Comparison of ENCODE assay signal across 1 cellular context in genomic region chr11:75445315-75445953, GRCh38.
TF ChIP-seq lines count a peak whose summit lies in the region.

No MANE protein-coding gene starts in this region.

TF ChIP-seq in K562, 482 proteins besides CTCF, POLR2A, EP300 and RAD21 (continued from another document and continues in another):
- no peak for TF ChIP-seq MAX (CRISPR knock-in tag; IDR thresholded peaks at IDR 0.05)
- TF ChIP-seq BACH1 (tag; IDR thresholded peaks at IDR 0.05): no peak
- TF ChIP-seq BDP1 (IDR thresholded peaks at IDR 0.05; ENCODE audit: insufficient read depth, insufficient read length): no peak
- TF ChIP-seq ZNF75A (CRISPR knock-in tag; IDR thresholded peaks at IDR 0.05): no peak
- no peak for TF ChIP-seq ZFX (CRISPR knock-in tag; IDR thresholded peaks at IDR 0.05)
- TF ChIP-seq ZNF274 (IDR thresholded peaks at IDR 0.05; ENCODE audit: borderline replicate concordance, low read depth, low read length): no peak
- TF ChIP-seq, protein P1, sequence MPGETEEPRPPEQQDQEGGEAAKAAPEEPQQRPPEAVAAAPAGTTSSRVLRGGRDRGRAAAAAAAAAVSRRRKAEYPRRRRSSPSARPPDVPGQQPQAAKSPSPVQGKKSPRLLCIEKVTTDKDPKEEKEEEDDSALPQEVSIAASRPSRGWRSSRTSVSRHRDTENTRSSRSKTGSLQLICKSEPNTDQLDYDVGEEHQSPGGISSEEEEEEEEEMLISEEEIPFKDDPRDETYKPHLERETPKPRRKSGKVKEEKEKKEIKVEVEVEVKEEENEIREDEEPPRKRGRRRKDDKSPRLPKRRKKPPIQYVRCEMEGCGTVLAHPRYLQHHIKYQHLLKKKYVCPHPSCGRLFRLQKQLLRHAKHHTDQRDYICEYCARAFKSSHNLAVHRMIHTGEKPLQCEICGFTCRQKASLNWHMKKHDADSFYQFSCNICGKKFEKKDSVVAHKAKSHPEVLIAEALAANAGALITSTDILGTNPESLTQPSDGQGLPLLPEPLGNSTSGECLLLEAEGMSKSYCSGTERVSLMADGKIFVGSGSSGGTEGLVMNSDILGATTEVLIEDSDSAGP (CRISPR knock-in tag; IDR thresholded peaks at IDR 0.05): no peak
- TF ChIP-seq HMBOX1 (IDR thresholded peaks at IDR 0.05): no peak
- TF ChIP-seq ARID2 (IDR thresholded peaks at IDR 0.05): peak; percentile 94
- TF ChIP-seq SRSF3 (IDR thresholded peaks at IDR 0.05; ENCODE audit: insufficient read depth, low read length): no peak
- TF ChIP-seq ARID1B (IDR thresholded peaks at IDR 0.05): no peak
- no peak for TF ChIP-seq DIDO1 (tag; IDR thresholded peaks at IDR 0.05; ENCODE audit: low read depth)
- TF ChIP-seq GATAD2B (IDR thresholded peaks at IDR 0.05; ENCODE audit: borderline replicate concordance): no peak
- TF ChIP-seq, protein P2, sequence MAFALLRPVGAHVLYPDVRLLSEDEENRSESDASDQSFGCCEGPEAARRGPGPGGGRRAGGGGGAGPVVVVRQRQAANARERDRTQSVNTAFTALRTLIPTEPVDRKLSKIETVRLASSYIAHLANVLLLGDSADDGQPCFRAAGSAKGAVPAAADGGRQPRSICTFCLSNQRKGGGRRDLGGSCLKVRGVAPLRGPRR (CRISPR knock-in tag; IDR thresholded peaks at IDR 0.05): no peak
- peak in 1 of 3 experiments; percentile 14 for TF ChIP-seq YY1 (IDR thresholded peaks at IDR 0.05; ENCODE audit: borderline replicate concordance in 1 of 3, control insufficient read depth in 1 of 3, extremely low read depth in 1 of 3, insufficient read depth in 3 of 3, insufficient read length in 1 of 3, insufficient replicate concordance in 2 of 3, low read depth in 1 of 3, low read length in 2 of 3)
- TF ChIP-seq MYNN (IDR thresholded peaks at IDR 0.05): no peak
- no peak for TF ChIP-seq MYNN (CRISPR knock-in tag; IDR thresholded peaks at IDR 0.05)
- TF ChIP-seq ZNF124 (CRISPR knock-in tag; IDR thresholded peaks at IDR 0.05): no peak
- TF ChIP-seq SRSF1 (IDR thresholded peaks at IDR 0.05; ENCODE audit: low read depth, low read length): no peak
- 0 out of 2 replicates have a peak, but pooled peaks have one; percentile 28 for TF ChIP-seq NBN (IDR thresholded peaks at IDR 0.05; ENCODE audit: low read depth)
- TF ChIP-seq ZNF398 (CRISPR knock-in tag; IDR thresholded peaks at IDR 0.05): no peak
- TF ChIP-seq TBP (optimal IDR thresholded peaks at IDR 0.05; ENCODE audit: low read depth, low read length): no peak
- peak; percentile 96 for TF ChIP-seq ZNF444 (CRISPR knock-in tag; IDR thresholded peaks at IDR 0.05)
- peak in 1 of 2 experiments; percentile 33; a peak in 1 of 4 replicates for TF ChIP-seq HDAC1 (IDR thresholded peaks at IDR 0.05)
- no peak for TF ChIP-seq ZNF24 (IDR thresholded peaks at IDR 0.05)
- 0 out of 2 replicates have a peak, but pooled peaks have one; percentile 21 for TF ChIP-seq KLF16 (IDR thresholded peaks at IDR 0.05)
- TF ChIP-seq MTA3 (IDR thresholded peaks at IDR 0.05; ENCODE audit: borderline replicate concordance): no peak
- TF ChIP-seq FOS (IDR thresholded peaks at IDR 0.05; ENCODE audit: extremely low read depth, insufficient read length): no peak
- no peak for TF ChIP-seq KAT8 (IDR thresholded peaks at IDR 0.05; ENCODE audit: low read depth)
- no peak for TF ChIP-seq CHCHD3 (CRISPR knock-in tag; IDR thresholded peaks at IDR 0.05)
- TF ChIP-seq NR2F6 (CRISPR knock-in tag; IDR thresholded peaks at IDR 0.05): no peak
- TF ChIP-seq, protein P3, sequence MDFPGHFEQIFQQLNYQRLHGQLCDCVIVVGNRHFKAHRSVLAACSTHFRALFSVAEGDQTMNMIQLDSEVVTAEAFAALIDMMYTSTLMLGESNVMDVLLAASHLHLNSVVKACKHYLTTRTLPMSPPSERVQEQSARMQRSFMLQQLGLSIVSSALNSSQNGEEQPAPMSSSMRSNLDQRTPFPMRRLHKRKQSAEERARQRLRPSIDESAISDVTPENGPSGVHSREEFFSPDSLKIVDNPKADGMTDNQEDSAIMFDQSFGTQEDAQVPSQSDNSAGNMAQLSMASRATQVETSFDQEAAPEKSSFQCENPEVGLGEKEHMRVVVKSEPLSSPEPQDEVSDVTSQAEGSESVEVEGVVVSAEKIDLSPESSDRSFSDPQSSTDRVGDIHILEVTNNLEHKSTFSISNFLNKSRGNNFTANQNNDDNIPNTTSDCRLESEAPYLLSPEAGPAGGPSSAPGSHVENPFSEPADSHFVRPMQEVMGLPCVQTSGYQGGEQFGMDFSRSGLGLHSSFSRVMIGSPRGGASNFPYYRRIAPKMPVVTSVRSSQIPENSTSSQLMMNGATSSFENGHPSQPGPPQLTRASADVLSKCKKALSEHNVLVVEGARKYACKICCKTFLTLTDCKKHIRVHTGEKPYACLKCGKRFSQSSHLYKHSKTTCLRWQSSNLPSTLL (IDR thresholded peaks at IDR 0.05): no peak
- TF ChIP-seq RB1 (IDR thresholded peaks at IDR 0.05; ENCODE audit: low read depth): peak; percentile 70
- no peak for TF ChIP-seq ZNF175 (CRISPR knock-in tag; IDR thresholded peaks at IDR 0.05; ENCODE audit: low read depth)
- no peak for TF ChIP-seq HNRNPK (IDR thresholded peaks at IDR 0.05; ENCODE audit: low read depth, low read length, poor library complexity, severe bottlenecking)
- no peak for TF ChIP-seq SMAD2 (IDR thresholded peaks at IDR 0.05; ENCODE audit: low read depth, low read length)
- TF ChIP-seq, protein P4, sequence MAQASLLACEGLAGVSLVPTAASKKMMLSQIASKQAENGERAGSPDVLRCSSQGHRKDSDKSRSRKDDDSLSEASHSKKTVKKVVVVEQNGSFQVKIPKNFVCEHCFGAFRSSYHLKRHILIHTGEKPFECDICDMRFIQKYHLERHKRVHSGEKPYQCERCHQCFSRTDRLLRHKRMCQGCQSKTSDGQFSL (CRISPR knock-in tag; IDR thresholded peaks at IDR 0.05): no peak
- TF ChIP-seq, protein P4 (tag; IDR thresholded peaks at IDR 0.05): no peak
- 0 out of 4 replicates have a peak, but pooled peaks of 1 of the 2 experiments have one; percentile 51 for TF ChIP-seq TEAD1 (CRISPR knock-in tag; IDR thresholded peaks at IDR 0.05)
- no peak for TF ChIP-seq TFAM (CRISPR knock-in tag; conservative IDR thresholded peaks at IDR 0.05)
- TF ChIP-seq, protein P5, sequence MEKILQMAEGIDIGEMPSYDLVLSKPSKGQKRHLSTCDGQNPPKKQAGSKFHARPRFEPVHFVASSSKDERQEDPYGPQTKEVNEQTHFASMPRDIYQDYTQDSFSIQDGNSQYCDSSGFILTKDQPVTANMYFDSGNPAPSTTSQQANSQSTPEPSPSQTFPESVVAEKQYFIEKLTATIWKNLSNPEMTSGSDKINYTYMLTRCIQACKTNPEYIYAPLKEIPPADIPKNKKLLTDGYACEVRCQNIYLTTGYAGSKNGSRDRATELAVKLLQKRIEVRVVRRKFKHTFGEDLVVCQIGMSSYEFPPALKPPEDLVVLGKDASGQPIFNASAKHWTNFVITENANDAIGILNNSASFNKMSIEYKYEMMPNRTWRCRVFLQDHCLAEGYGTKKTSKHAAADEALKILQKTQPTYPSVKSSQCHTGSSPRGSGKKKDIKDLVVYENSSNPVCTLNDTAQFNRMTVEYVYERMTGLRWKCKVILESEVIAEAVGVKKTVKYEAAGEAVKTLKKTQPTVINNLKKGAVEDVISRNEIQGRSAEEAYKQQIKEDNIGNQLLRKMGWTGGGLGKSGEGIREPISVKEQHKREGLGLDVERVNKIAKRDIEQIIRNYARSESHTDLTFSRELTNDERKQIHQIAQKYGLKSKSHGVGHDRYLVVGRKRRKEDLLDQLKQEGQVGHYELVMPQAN (IDR thresholded peaks at IDR 0.05; ENCODE audit: borderline replicate concordance): no peak
- no peak for TF ChIP-seq HMG20A (CRISPR knock-in tag; conservative IDR thresholded peaks at IDR 0.05)
- TF ChIP-seq ZNF76 (CRISPR knock-in tag; IDR thresholded peaks at IDR 0.05; ENCODE audit: borderline replicate concordance): no peak
- peak; percentile 97 for TF ChIP-seq SMC3 (conservative IDR thresholded peaks at IDR 0.05; ENCODE audit: insufficient read depth, low read depth, low read length)
- no peak for TF ChIP-seq NCOA2 (IDR thresholded peaks at IDR 0.05; ENCODE audit: partially characterized antibody in 2 of 2)
- TF ChIP-seq, protein P6, sequence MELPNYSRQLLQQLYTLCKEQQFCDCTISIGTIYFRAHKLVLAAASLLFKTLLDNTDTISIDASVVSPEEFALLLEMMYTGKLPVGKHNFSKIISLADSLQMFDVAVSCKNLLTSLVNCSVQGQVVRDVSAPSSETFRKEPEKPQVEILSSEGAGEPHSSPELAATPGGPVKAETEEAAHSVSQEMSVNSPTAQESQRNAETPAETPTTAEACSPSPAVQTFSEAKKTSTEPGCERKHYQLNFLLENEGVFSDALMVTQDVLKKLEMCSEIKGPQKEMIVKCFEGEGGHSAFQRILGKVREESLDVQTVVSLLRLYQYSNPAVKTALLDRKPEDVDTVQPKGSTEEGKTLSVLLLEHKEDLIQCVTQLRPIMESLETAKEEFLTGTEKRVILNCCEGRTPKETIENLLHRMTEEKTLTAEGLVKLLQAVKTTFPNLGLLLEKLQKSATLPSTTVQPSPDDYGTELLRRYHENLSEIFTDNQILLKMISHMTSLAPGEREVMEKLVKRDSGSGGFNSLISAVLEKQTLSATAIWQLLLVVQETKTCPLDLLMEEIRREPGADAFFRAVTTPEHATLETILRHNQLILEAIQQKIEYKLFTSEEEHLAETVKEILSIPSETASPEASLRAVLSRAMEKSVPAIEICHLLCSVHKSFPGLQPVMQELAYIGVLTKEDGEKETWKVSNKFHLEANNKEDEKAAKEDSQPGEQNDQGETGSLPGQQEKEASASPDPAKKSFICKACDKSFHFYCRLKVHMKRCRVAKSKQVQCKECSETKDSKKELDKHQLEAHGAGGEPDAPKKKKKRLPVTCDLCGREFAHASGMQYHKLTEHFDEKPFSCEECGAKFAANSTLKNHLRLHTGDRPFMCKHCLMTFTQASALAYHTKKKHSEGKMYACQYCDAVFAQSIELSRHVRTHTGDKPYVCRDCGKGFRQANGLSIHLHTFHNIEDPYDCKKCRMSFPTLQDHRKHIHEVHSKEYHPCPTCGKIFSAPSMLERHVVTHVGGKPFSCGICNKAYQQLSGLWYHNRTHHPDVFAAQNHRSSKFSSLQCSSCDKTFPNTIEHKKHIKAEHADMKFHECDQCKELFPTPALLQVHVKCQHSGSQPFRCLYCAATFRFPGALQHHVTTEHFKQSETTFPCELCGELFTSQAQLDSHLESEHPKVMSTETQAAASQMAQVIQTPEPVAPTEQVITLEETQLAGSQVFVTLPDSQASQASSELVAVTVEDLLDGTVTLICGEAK (IDR thresholded peaks at IDR 0.05): no peak
- TF ChIP-seq, protein P6 (CRISPR knock-in tag; IDR thresholded peaks at IDR 0.05): no peak
- no peak for TF ChIP-seq ZNF165 (CRISPR knock-in tag; IDR thresholded peaks at IDR 0.05; ENCODE audit: borderline replicate concordance)
